ENCODE assay signal across 28 cellular contexts in the genomic region with DNA sequence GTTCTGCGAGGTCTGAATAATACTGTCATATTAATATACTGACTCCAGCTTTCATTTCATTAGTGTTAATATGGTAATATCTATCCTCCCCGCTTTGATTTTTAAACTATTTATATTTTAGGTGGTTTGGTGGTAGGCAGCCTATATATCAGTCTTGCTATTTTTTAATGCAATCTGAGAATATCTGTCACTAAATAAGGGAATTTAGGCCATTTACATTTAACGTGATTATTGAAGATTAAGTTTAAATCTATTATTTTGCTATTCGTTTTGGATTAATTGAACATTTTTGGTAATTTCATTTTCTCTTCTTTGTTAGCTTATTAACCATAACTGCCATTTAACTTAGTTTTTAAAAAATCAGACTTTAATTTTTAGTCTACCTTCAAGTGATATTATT.
"Had no signal": no experiment of that assay in that cellular context is flagged by ENCODE, and none has a peak within 500 bp of the region (broad histone marks: within the 10 kb centered on the region; RNA-seq: fewer than 3 reads in every experiment).

No MANE protein-coding gene starts in this region.

- H3K27me3 ChIP-seq: colonic mucosa, dorsolateral prefrontal cortex, esophagus muscularis mucosa, esophagus squamous epithelium, foreskin keratinocyte, gastrocnemius medialis, gastroesophageal sphincter, heart left ventricle, heart right ventricle, hepatocyte had no signal

- FAIRE-seq: endometrium, endothelial cell of umbilical vein, frontal cortex had no signal

- H2AFZ ChIP-seq: hepatocyte had no signal

- H3K79me2 ChIP-seq: hepatocyte had no signal

- H3K4me3 ChIP-seq: colonic mucosa, coronary artery, dorsolateral prefrontal cortex, esophagus muscularis mucosa, esophagus squamous epithelium, gastrocnemius medialis, gastroesophageal sphincter, heart left ventricle, heart right ventricle, hepatocyte had no signal

- H3K9me3 ChIP-seq: colonic mucosa, gastrocnemius medialis had no signal

- H3K27ac ChIP-seq: colonic mucosa, coronary artery, dorsolateral prefrontal cortex, epithelial cell of prostate, esophagus muscularis mucosa, esophagus squamous epithelium, foreskin keratinocyte, gastrocnemius medialis, gastroesophageal sphincter, heart left ventricle, heart right ventricle, hepatocyte had no signal

- H3K4me2 ChIP-seq: hepatocyte had no signal

- H3K36me3 ChIP-seq: colonic mucosa, esophagus muscularis mucosa, esophagus squamous epithelium, gastrocnemius medialis, gastroesophageal sphincter, heart left ventricle, heart right ventricle had no signal

- DNase-seq: colonic mucosa; cortex of kidney; dermis blood vessel endothelial cell; dorsolateral prefrontal cortex; effector CD4-positive, alpha-beta T cell; effector CD8-positive, alpha-beta T cell; effector memory CD4-positive, alpha-beta T cell; effector memory CD8-positive, alpha-beta T cell; endodermal cell; erythroblast; esophagus squamous epithelium; foreskin fibroblast; foreskin keratinocyte; foreskin melanocyte; gastrocnemius medialis; glutamatergic neuron; head of caudate nucleus; heart left ventricle; heart right ventricle had no signal

- H3K4me1 ChIP-seq: colonic mucosa, esophagus muscularis mucosa, esophagus squamous epithelium, foreskin keratinocyte, gastrocnemius medialis, gastroesophageal sphincter, heart left ventricle, heart right ventricle had no signal

- ATAC-seq: effector memory CD8-positive, alpha-beta T cell; esophagus mucosa; foreskin keratinocyte; gastrocnemius medialis; gastroesophageal sphincter; heart left ventricle; heart right ventricle had no signal
